ENCODE assay signal across 17 cellular contexts in the genomic region with DNA sequence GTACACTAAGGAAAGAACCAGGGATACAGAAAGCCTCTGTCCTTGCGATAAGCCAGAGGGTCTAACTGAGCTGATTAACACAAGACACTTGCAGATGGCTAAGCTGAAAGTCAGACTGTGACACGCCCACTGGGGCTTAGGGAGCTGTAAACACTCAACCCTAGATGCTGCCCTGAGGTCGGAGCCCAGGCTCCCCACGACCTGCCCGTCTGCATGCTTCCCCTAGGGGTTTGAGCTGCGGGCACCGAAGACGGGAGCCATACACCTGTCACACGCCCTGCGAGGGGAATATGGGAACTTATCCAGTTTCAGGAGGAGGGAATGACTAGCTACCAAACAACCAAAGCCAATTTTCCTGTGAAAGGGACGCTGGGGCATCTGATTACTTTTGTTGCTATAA.
DNase-seq lines count a peak whose midpoint lies in the region; ATAC-seq and TF ChIP-seq lines count a peak whose summit lies in the region.
"Had no signal": no experiment of that assay in that cellular context is flagged by ENCODE, and none has a peak within 500 bp of the region (broad histone marks: within the 10 kb centered on the region; RNA-seq: fewer than 3 reads in every experiment).

No MANE protein-coding gene starts in this region.

- no peaks in the 10 kb centered on the region for H3K9me3 Mint-ChIP-seq in effector memory CD8-positive, alpha-beta T cell
- H3K9me3 Mint-ChIP-seq: CD4-positive, alpha-beta T cell; immature natural killer cell; T-helper 2 cell treated with Interferon-gamma antibody and Interleukin-4, amounts not matched to agents 5 μg/mL and 100 μg/mL, for 36 hours had no signal

- no peak overlapping the region for H3K4me2 ChIP-seq in parathyroid adenoma (ENCODE audit: low read length)

- DNase-seq in ELR (ENCODE audit: low read depth) (peak; percentile 61), NCI-H2171 treated with DMSO at 0.1 percent for 48 hours (lab: John Stamatoyannopoulos, UW) (peak; percentile 83), breast epithelium (ENCODE audit: low spot score in 2 of 2) (no peak), NCI-H526 treated with DMSO at 0.1 percent for 48 hours (lab: John Stamatoyannopoulos, UW) (no peak)
- DNase-seq in effector memory CD8-positive, alpha-beta T cell = no peak
- DNase-seq: CD4-positive, alpha-beta T cell; GF-D8; immature natural killer cell; NCI-H510A; stimulated activated CD8-positive, alpha-beta memory T cell treated with anti-CD3 and anti-CD28 coated beads, Interleukin-4, amount 100 ng/mL, for 48 hours had no signal

- H3K4me1 Mint-ChIP-seq in effector memory CD8-positive, alpha-beta T cell (ENCODE audit: low read depth in 2 of 2) = peaks cover 0 to 2% of the 10 kb centered on the region in 2 donors
- H3K4me1 Mint-ChIP-seq: immature natural killer cell had no signal

- H3K27me3 ChIP-seq in breast epithelium (peaks cover 0 to 21% of the 10 kb centered on the region in 2 donors), parathyroid adenoma (ENCODE audit: control insufficient read depth, insufficient read depth, low read length) (no peaks in the 10 kb centered on the region)
- H3K27me3 ChIP-seq: ascending aorta, upper lobe of left lung had no signal

- TF ChIP-seq CTCF in breast epithelium (IDR thresholded peaks at IDR 0.05) (no peak), parathyroid adenoma (IDR thresholded peaks at IDR 0.05) (no peak)

- H3K4me3 ChIP-seq in breast epithelium (no peak overlapping the region), parathyroid adenoma (ENCODE audit: low read depth, low read length) (no peak overlapping the region)
- H3K4me3 ChIP-seq: ascending aorta, upper lobe of left lung had no signal

- no peaks in the 10 kb centered on the region for H3K4me1 ChIP-seq in breast epithelium
- H3K4me1 ChIP-seq in parathyroid adenoma = peaks cover 9% of the 10 kb centered on the region
- H3K4me1 ChIP-seq: ascending aorta had no signal

- intact Hi-C loops in breast epithelium (cut with DNase I; ENCODE audit: low total_unique reads) = no loop called here

- H3K27ac ChIP-seq in breast epithelium (peak overlapping the region; percentile 52 to 58), parathyroid adenoma (no peak overlapping the region)
- H3K27ac ChIP-seq: ascending aorta, upper lobe of left lung had no signal

- ATAC-seq in GM18519 (IDR thresholded peaks at IDR 0.05; ENCODE audit: low FRiP score, unreplicated experiment) = no peak
- ATAC-seq in effector memory CD8-positive, alpha-beta T cell (replicated peaks) = no peak
- ATAC-seq: Right ventricle myocardium inferior had no signal

- no peak overlapping the region for H3K9ac ChIP-seq in parathyroid adenoma

- H3K27ac Mint-ChIP-seq in effector memory CD8-positive, alpha-beta T cell = no peak overlapping the region
- H3K27ac Mint-ChIP-seq: CD4-positive, alpha-beta T cell; immature natural killer cell; progenitor cell of endocrine pancreas; T-helper 2 cell treated with Interferon-gamma antibody and Interleukin-4, amounts not matched to agents 5 μg/mL and 100 μg/mL, for 36 hours had no signal

- no peak overlapping the region for H3K4me3 Mint-ChIP-seq in effector memory CD8-positive, alpha-beta T cell
- H3K4me3 Mint-ChIP-seq: CD4-positive, alpha-beta T cell; immature natural killer cell; T-helper 2 cell treated with Interferon-gamma antibody and Interleukin-4, amounts not matched to agents 5 μg/mL and 100 μg/mL, for 36 hours had no signal

- H3K36me3 Mint-ChIP-seq in effector memory CD8-positive, alpha-beta T cell (ENCODE audit: insufficient read depth) = no peaks in the 10 kb centered on the region
- H3K36me3 Mint-ChIP-seq: immature natural killer cell had no signal

- no peaks in the 10 kb centered on the region for H3K36me3 ChIP-seq in breast epithelium
- H3K36me3 ChIP-seq in parathyroid adenoma (ENCODE audit: control insufficient read depth, insufficient read depth, low read length) = no peaks in the 10 kb centered on the region
- H3K36me3 ChIP-seq: ascending aorta, upper lobe of left lung had no signal

- peak overlapping the region; percentile 56 for H2AFZ ChIP-seq in parathyroid adenoma

- H3K9me3 ChIP-seq in breast epithelium (no peaks in the 10 kb centered on the region), parathyroid adenoma (ENCODE audit: control insufficient read depth, low read length) (no peaks in the 10 kb centered on the region)
- H3K9me3 ChIP-seq: ascending aorta, upper lobe of left lung had no signal

- H3K79me2 ChIP-seq in parathyroid adenoma = no peaks in the 10 kb centered on the region

- TF ChIP-seq POLR2A in breast epithelium (IDR thresholded peaks at IDR 0.05) = no peak

- peaks cover 31 to 74% of the 10 kb centered on the region in 2 donors for H3K27me3 Mint-ChIP-seq in effector memory CD8-positive, alpha-beta T cell

Comparison
In these comparisons a context has a peak if more than half of its experiments do, and no peak if none do; other contexts are left out.
1. DNase-seq: peak in ELR (single experiment) and NCI-H2171 treated with DMSO at 0.1 percent for 48 hours (single experiment); none in breast epithelium (0 of 2), effector memory CD8-positive, alpha-beta T cell (0 of 3) and NCI-H526 treated with DMSO at 0.1 percent for 48 hours (single experiment).